Comparison of ENCODE assay signal across 8 cellular contexts in genomic region chr15:74134387-74135027, GRCh38. TPM values are rescaled to one million over a fixed set of nuclear protein-coding genes. Genes with fewer than 3 reads are reported as not detected.
DNase-seq lines count a peak whose midpoint lies in the region; ATAC-seq and TF ChIP-seq lines count a peak whose summit lies in the region.

No MANE protein-coding gene starts in this region.

- peaks cover 35% of the 10 kb centered on the region for H3K4me1 Mint-ChIP-seq in activated naive CD8-positive, alpha-beta T cell (ENCODE audit: low read depth)

- H3K36me3 ChIP-seq in thyroid gland = no peaks in the 10 kb centered on the region

- peak in 3 of 6 experiments; percentile 15 to 59 (median 54) for TF ChIP-seq CTCF in thyroid gland (IDR thresholded peaks at IDR 0.05)

- intact Hi-C loops in thyroid gland (cut with DNase I) = no loop called here

- no peak overlapping the region for H3K27ac Mint-ChIP-seq in activated naive CD8-positive, alpha-beta T cell

- 32 to 54% methylated on average over 8 to 29 of the region's 53 CpGs for WGBS in thyroid gland, 2 donors

- peak overlapping the region; percentile 76 for H3K4me3 Mint-ChIP-seq in activated naive CD8-positive, alpha-beta T cell

- peak; percentile 70 for DNase-seq in activated CD8-positive, alpha-beta memory T cell treated with anti-CD3 and anti-CD28 coated beads for 24 hours
- DNase-seq in activated CD8-positive, alpha-beta memory T cell treated with anti-CD3 and anti-CD28 coated beads, Interleukin-2, amount 50 U/mL, for 4 hours = no peak
- peak; percentile 90 for DNase-seq in islet precursor cell
- DNase-seq in thyroid gland = peak; percentile 63 to 67

- ATAC-seq in GM18517 (IDR thresholded peaks at IDR 0.05; ENCODE audit: unreplicated experiment) (no peak), HG02642 (IDR thresholded peaks at IDR 0.05; ENCODE audit: poor library complexity, unreplicated experiment) (no peak), GM18858 (IDR thresholded peaks at IDR 0.05; ENCODE audit: unreplicated experiment) (no peak)

- peaks cover 5 to 38% of the 10 kb centered on the region in 2 donors for H3K4me1 ChIP-seq in thyroid gland

- TF ChIP-seq POLR2A in thyroid gland (IDR thresholded peaks at IDR 0.05) = no peak

- no peaks in the 10 kb centered on the region for H3K9me3 ChIP-seq in thyroid gland

- H3K36me3 Mint-ChIP-seq in activated naive CD8-positive, alpha-beta T cell = no peaks in the 10 kb centered on the region

- H3K27me3 ChIP-seq in thyroid gland = peaks cover 9% of the 10 kb centered on the region

- H3K27me3 Mint-ChIP-seq in activated naive CD8-positive, alpha-beta T cell = peaks cover 36% of the 10 kb centered on the region

- no peak overlapping the region for H3K4me3 ChIP-seq in thyroid gland (replicated peaks in 1 of 3)

- no peaks in the 10 kb centered on the region for H3K9me3 Mint-ChIP-seq in activated naive CD8-positive, alpha-beta T cell (ENCODE audit: low read depth)

- no peak overlapping the region for H3K27ac ChIP-seq in thyroid gland

RNA-seq across cellular contexts. Expression of gene ISLR2, which starts 4.1 kb away (rescaled TPM):
- total RNA-seq in thyroid gland = under 1 TPM in 1 of 4 donors, not detected in 3; 0.40 TPM

RNA-seq across cellular contexts. Expression of gene ISLR, which starts 39.0 kb away (rescaled TPM):
- total RNA-seq in thyroid gland = 100 to 1,000 TPM in 2 of 4 donors, 10 to 100 TPM in 2; 90.8 to 151 (median 97.7) TPM

RNA-seq across cellular contexts. Expression of gene GOLGA6A, which starts 52.2 kb away (rescaled TPM):
- total RNA-seq in thyroid gland = under 1 TPM in 2 of 4 donors, not detected in 2; 0.22 to 0.54 TPM
